In genomic region chr4:52588097-52588496, GRCh38 we compare ENCODE assay signal across 8 cellular contexts.
DNase-seq lines count a peak whose midpoint lies in the region; ATAC-seq, FAIRE-seq and TF ChIP-seq lines count a peak whose summit lies in the region.

No MANE protein-coding gene starts in this region.

- peak; percentile 92 for ATAC-seq in GM12878

- in situ Hi-C loops in GM12878 (cut with MboI) = no loop called here

- H4K20me1 ChIP-seq in GM12878 (ENCODE audit: control insufficient read depth, insufficient read depth) = no peaks in the 10 kb centered on the region

- H3K4me3 ChIP-seq in GM12878 (no peak overlapping the region), kidney (ENCODE audit: low read length in 2 of 2) (no peak overlapping the region)

- TF ChIP-seq POLR2A in GM12878 (IDR thresholded peaks at IDR 0.05; ENCODE audit: low read depth, low read length) = no peak

- WGBS in GM12878 (ENCODE audit: insufficient coverage, insufficient replicate concordance, low lambda C conversion rate, missing lambda C conversion rate) = 50% methylated on average over 2 of the region's 2 CpGs

- RAD21 ChIA-PET in GM12878 (lab: Charles Lee; ENCODE audit: unreplicated experiment) = interaction anchor here (0.6 to 2.4 kb wide), 9 partner anchors 43 to 396 kb away, joined by 3 to 16 read pairs (median 4); no protein-coding TSS in a partner anchor

- POLR2A ChIA-PET in GM12878 (lab: Charles Lee) = no interaction called here

- H3K9ac ChIP-seq in GM12878 (ENCODE audit: control insufficient read depth, insufficient read depth, low read length) = no peak overlapping the region
- H3K9ac ChIP-seq in kidney (ENCODE audit: low read length in 2 of 2) = no peak overlapping the region

- TF ChIP-seq CTCF in LNCAP (IDR thresholded peaks at IDR 0.05) (peak; percentile 46), GM12878 (IDR thresholded peaks at IDR 0.05 in 2 of 3, conservative IDR thresholded peaks at IDR 0.05 in 1 of 3; ENCODE audit: control insufficient read depth in 2 of 3, extremely low read depth in 1 of 3, insufficient read depth in 1 of 3, low read depth in 3 of 3, low read length in 3 of 3) (peak; percentile 54 to 69 (median 56)), kidney (IDR thresholded peaks at IDR 0.05; ENCODE audit: borderline replicate concordance, extremely low read depth, insufficient read depth) (peak; percentile 46)

- peak; percentile 68 for TF ChIP-seq RAD21 in GM12878 (IDR thresholded peaks at IDR 0.05; ENCODE audit: insufficient read depth, low read depth, low read length)

- peak; percentile 56 for FAIRE-seq in GM12878 (lab: Jason Lieb, UNC)
- FAIRE-seq in kidney (lab: Jason Lieb, UNC) = no peak

- SMC1A ChIA-PET in GM12878 (lab: Charles Lee; ENCODE audit: uncharacterized antibody, unreplicated experiment) = interaction anchor here (1.1 to 1.8 kb wide), 5 partner anchors 11 to 395 kb away, joined by 3 to 9 read pairs (median 4); no protein-coding TSS in a partner anchor

- TF ChIP-seq EP300 in GM12878 (IDR thresholded peaks at IDR 0.05; ENCODE audit: borderline replicate concordance in 1 of 2, control insufficient read depth in 1 of 2, low read depth in 2 of 2, low read length in 2 of 2) = no peak

- H3K27ac ChIP-seq in GM12878 (ENCODE audit: control insufficient read depth, insufficient read depth) (no peak overlapping the region), kidney (ENCODE audit: low read depth in 2 of 2, low read length in 2 of 2) (no peak overlapping the region)

- H3K79me2 ChIP-seq in GM12878 (ENCODE audit: control insufficient read depth, insufficient read depth, low read length) = no peaks in the 10 kb centered on the region

- no peaks in the 10 kb centered on the region for H3K4me1 ChIP-seq in GM12878 (ENCODE audit: control insufficient read depth, insufficient read depth, low read length)
- peaks cover 0 to 9% of the 10 kb centered on the region in 2 donors for H3K4me1 ChIP-seq in kidney (ENCODE audit: control insufficient read depth in 1 of 2, insufficient read depth in 1 of 2, low read depth in 1 of 2, low read length in 2 of 2)

- no TSS peak for BruUV-seq in GM12878 (replicated peaks; lab: Mats Ljungman, UMichigan)

- CTCF ChIA-PET in GM12878 (lab: Yijun Ruan, JAX) = interaction anchor here (0.6 to 6.2 kb wide), 17 partner anchors 18 to 426 kb away, joined by 3 to 29 read pairs (median 4); no protein-coding TSS in a partner anchor

- H2AFZ ChIP-seq in GM12878 (ENCODE audit: control insufficient read depth, low read depth, low read length) = no peak overlapping the region

- DNase-seq in stimulated activated CD4-positive, alpha-beta T cell treated with anti-CD3 and anti-CD28 coated beads, Interleukin-15, amount 100 ng/mL, for 24 hours = peak; percentile 31
- no peak for DNase-seq in stimulated activated CD4-positive, alpha-beta T cell treated with anti-CD3 and anti-CD28 coated beads, Interleukin-2, amount 100 ng/mL, for 48 hours
- DNase-seq in GM12878 (ENCODE audit: low read depth, low spot score) = no peak
- no peak for DNase-seq in kidney
- no peak for DNase-seq in kidney glomerular epithelial cell (lab: John Stamatoyannopoulos, UW)
- DNase-seq in activated gamma-delta T cell (lab: John Stamatoyannopoulos, UW) = no peak
- no peak for DNase-seq in SKM-1 treated with dmso at 0.1 percent for 144 hours (lab: John Stamatoyannopoulos, UW; ENCODE audit: unreplicated experiment)

- H3K4me2 ChIP-seq in GM12878 (ENCODE audit: control insufficient read depth, insufficient read depth) = no peak overlapping the region

- no peaks in the 10 kb centered on the region for H3K36me3 ChIP-seq in GM12878 (ENCODE audit: control insufficient read depth in 2 of 2, insufficient read depth in 2 of 2, low read length in 1 of 2)
- H3K36me3 ChIP-seq in kidney (ENCODE audit: control insufficient read depth in 1 of 2, insufficient read depth in 2 of 2, low read length in 2 of 2) = peaks cover 0 to under 1% of the 10 kb centered on the region in 2 donors

- H3K9me3 ChIP-seq in GM12878 (replicated peaks; ENCODE audit: control insufficient read depth, insufficient read depth, low read length) = no peaks in the 10 kb centered on the region
- H3K9me3 ChIP-seq in kidney (ENCODE audit: control insufficient read depth in 1 of 2, low read length in 2 of 2) = no peaks in the 10 kb centered on the region

- intact Hi-C loops in GM12878 (cut with micrococcal nuclease; ENCODE audit: unreplicated experiment) = loop anchor here (1.0 to 10.0 kb wide), 3 partner anchors 77 to 394 kb away; no protein-coding TSS in a partner anchor
- intact Hi-C loops in kidney (cut with DNase I) = no loop called here

- no peaks in the 10 kb centered on the region for H3K27me3 ChIP-seq in GM12878 (replicated peaks in 1 of 2; ENCODE audit: control insufficient read depth in 2 of 2, insufficient read depth in 2 of 2, low read length in 1 of 2)

TF ChIP-seq in GM12878, 131 proteins besides CTCF, POLR2A, EP300 and RAD21 (continues in another document):
- TF ChIP-seq ETV6 (conservative IDR thresholded peaks at IDR 0.05 in 1 of 2, IDR thresholded peaks at IDR 0.05 in 1 of 2; ENCODE audit: borderline replicate concordance in 1 of 2, low read depth in 1 of 2) (no peak), NRF1 (conservative IDR thresholded peaks at IDR 0.05; ENCODE audit: low read depth, low read length) (no peak), CHD2 (IDR thresholded peaks at IDR 0.05; ENCODE audit: borderline replicate concordance, low read depth, low read length) (no peak), ZNF592 (IDR thresholded peaks at IDR 0.05) (no peak), MEF2A (IDR thresholded peaks at IDR 0.05; ENCODE audit: insufficient read depth, low read depth, low read length) (no peak), PKNOX1 (IDR thresholded peaks at IDR 0.05) (no peak), HSF1 (IDR thresholded peaks at IDR 0.05; ENCODE audit: low read depth, low read length) (no peak), TCF3 (IDR thresholded peaks at IDR 0.05; ENCODE audit: borderline replicate concordance, insufficient read depth, low read depth, low read length) (no peak), YY1 (IDR thresholded peaks at IDR 0.05; ENCODE audit: low read depth, low read length) (0 out of 2 replicates have a peak, but pooled peaks have one; percentile 18), USF2 (IDR thresholded peaks at IDR 0.05; ENCODE audit: borderline replicate concordance, low read depth, low read length) (no peak), IRF4 (IDR thresholded peaks at IDR 0.05; ENCODE audit: low read depth, low read length) (no peak)
